In genomic region chr19:15584541-15585115, GRCh38 we compare ENCODE assay signal across 9 cellular contexts. TPM values are rescaled to one million over a fixed set of nuclear protein-coding genes. Genes with fewer than 3 reads are reported as not detected.
A peak's percentile ranks its signal among the peaks of the same experiment; 100 is the strongest.
DNase-seq lines count a peak whose midpoint lies in the region; ATAC-seq and TF ChIP-seq lines count a peak whose summit lies in the region.
"Had no signal": no experiment of that assay in that cellular context is flagged by ENCODE, and none has a peak within 500 bp of the region (broad histone marks: within the 10 kb centered on the region; RNA-seq: fewer than 3 reads in every experiment).

No MANE protein-coding gene starts in this region.

- no peaks in the 10 kb centered on the region for H3K27me3 ChIP-seq in CD4-positive, alpha-beta memory T cell (ENCODE audit: insufficient read depth, low read length)
- no peaks in the 10 kb centered on the region for H3K27me3 ChIP-seq in foreskin keratinocyte
- no peaks in the 10 kb centered on the region for H3K27me3 ChIP-seq in thoracic aorta (replicated peaks; ENCODE audit: insufficient read depth)

- no peaks in the 10 kb centered on the region for H3K9me3 ChIP-seq in CD4-positive, alpha-beta memory T cell (ENCODE audit: control insufficient read depth in 1 of 2, low read length in 2 of 2)
- H3K9me3 ChIP-seq in thoracic aorta: no peaks in the 10 kb centered on the region

- H3K4me3 Mint-ChIP-seq in CD4-positive, alpha-beta memory T cell: peak overlapping the region in 5 of 8 donors; percentile 21 to 69 (median 52)
- no peak overlapping the region for H3K4me3 Mint-ChIP-seq in osteocyte (ENCODE audit: unreplicated experiment)

- H3K36me3 ChIP-seq in CD4-positive, alpha-beta memory T cell (ENCODE audit: insufficient read depth, low read length): no peaks in the 10 kb centered on the region
- H3K36me3 ChIP-seq in thoracic aorta: no peaks in the 10 kb centered on the region

- POLR2A ChIA-PET in CD4-positive, alpha-beta memory T cell (lab: Charles Lee; ENCODE audit: partially characterized antibody): no interaction called here

- peaks cover 7% of the 10 kb centered on the region for H3K4me1 ChIP-seq in CD4-positive, alpha-beta memory T cell (ENCODE audit: insufficient read depth, low read length)
- H3K4me1 ChIP-seq in foreskin keratinocyte: no peaks in the 10 kb centered on the region
- no peaks in the 10 kb centered on the region for H3K4me1 ChIP-seq in thoracic aorta (ENCODE audit: control insufficient read depth in 1 of 2, low read depth in 2 of 2)

- TF ChIP-seq CTCF in foreskin keratinocyte (conservative IDR thresholded peaks at IDR 0.05) (peak; percentile 87), osteocyte (IDR thresholded peaks at IDR 0.05) (peak; percentile 78), thoracic aorta (IDR thresholded peaks at IDR 0.05) (peak; percentile 85)

- ATAC-seq in foreskin keratinocyte (peak; percentile 76), thoracic aorta (ENCODE audit: insufficient number of reproducible peaks, low FRiP score, low read depth) (no peak), HG02678 (IDR thresholded peaks at IDR 0.05; ENCODE audit: unreplicated experiment) (no peak)

- peaks cover 7 to 9% of the 10 kb centered on the region in 2 donors for H3K27me3 Mint-ChIP-seq in CD4-positive, alpha-beta memory T cell
- H3K27me3 Mint-ChIP-seq in osteocyte (ENCODE audit: unreplicated experiment): peaks cover 8% of the 10 kb centered on the region

- peak overlapping the region in 1 of 7 donors; percentile 48 for H3K27ac Mint-ChIP-seq in CD4-positive, alpha-beta memory T cell
- no peak overlapping the region for H3K27ac Mint-ChIP-seq in osteocyte (ENCODE audit: unreplicated experiment)

- H3K4me1 Mint-ChIP-seq in CD4-positive, alpha-beta memory T cell: peaks cover 0 to 13% (median 4%) of the 10 kb centered on the region in 4 donors
- H3K4me1 Mint-ChIP-seq in osteocyte (ENCODE audit: unreplicated experiment): no peaks in the 10 kb centered on the region

- CTCF ChIA-PET in CD4-positive, alpha-beta memory T cell (lab: Charles Lee; ENCODE audit: partially characterized antibody): interaction anchor here (0.5 to 1.0 kb wide), 2 partner anchors 10 to 317 kb away, joined by 3 to 4 read pairs; no protein-coding TSS in a partner anchor

- no peaks in the 10 kb centered on the region for H3K9me3 Mint-ChIP-seq in CD4-positive, alpha-beta memory T cell
- H3K9me3 Mint-ChIP-seq in osteocyte (ENCODE audit: unreplicated experiment): no peaks in the 10 kb centered on the region

- H3K27ac ChIP-seq in CD4-positive, alpha-beta memory T cell (ENCODE audit: low read depth, low read length): no peak overlapping the region
- H3K27ac ChIP-seq in foreskin keratinocyte (no peak overlapping the region), thoracic aorta (no peak overlapping the region)

- intact Hi-C loops in CD4-positive, alpha-beta memory T cell (cut with micrococcal nuclease): loop anchor here (1.0 kb wide), 1 partner anchor 285 kb away; no protein-coding TSS in a partner anchor

- peak; percentile 68 to 78 (median 72) for DNase-seq in CD4-positive, alpha-beta memory T cell
- DNase-seq in HT1080 (ENCODE audit: low read depth) (peak; percentile 62), SHP77 (lab: John Stamatoyannopoulos, UW) (peak; percentile 46 to 75), foreskin keratinocyte (peak; percentile 8 to 22), osteocyte (ENCODE audit: extremely low spot score, unreplicated experiment) (peak; percentile 91), thoracic aorta (ENCODE audit: low spot score) (peak; percentile 28)
- DNase-seq in activated T-helper 9 cell treated with anti-CD3 and anti-CD28 coated beads, Interleukin-2, amount 50 U/mL, for 16 hours (ENCODE audit: low read depth): peak; percentile 72

- no peak overlapping the region for H3K4me3 ChIP-seq in CD4-positive, alpha-beta memory T cell (ENCODE audit: low read length in 2 of 2)
- H3K4me3 ChIP-seq in thoracic aorta: no peak overlapping the region

- H3K36me3 Mint-ChIP-seq in CD4-positive, alpha-beta memory T cell: no peaks in the 10 kb centered on the region
- H3K36me3 Mint-ChIP-seq in osteocyte (ENCODE audit: unreplicated experiment): no peaks in the 10 kb centered on the region

RNA-seq across cellular contexts. Expression of gene CYP4F8, which starts 30.4 kb away (rescaled TPM):
- not detected for total RNA-seq in CD4-positive, alpha-beta memory T cell
- polyA plus RNA-seq in CD4-positive, alpha-beta memory T cell: not detected
- total RNA-seq in HT1080 (2014; rRNA removed; shearing (Covaris generic)): not detected in 2 replicates
- polyA plus RNA-seq in HT1080 (2015; cell fraction: cytosol; rRNA removed): not detected in 2 replicates
- polyA plus RNA-seq in HT1080 (2015; cell fraction: nucleus; rRNA removed): not detected in 2 replicates
- total RNA-seq in foreskin keratinocyte (not detected in 2 replicates), osteocyte (not detected in 2 replicates), thoracic aorta (not detected)
- not detected in 2 replicates for polyA plus RNA-seq in foreskin keratinocyte
- total RNA-seq: T-helper 2 cell treated with Interferon-gamma antibody and Interleukin-4, amounts not matched to agents 100 ng/mL and 5 ng/mL, for 36 hours had no signal

RNA-seq across cellular contexts. Expression of gene CYP4F3, which starts 56.1 kb away (rescaled TPM):
- total RNA-seq in CD4-positive, alpha-beta memory T cell: not detected
- polyA plus RNA-seq in CD4-positive, alpha-beta memory T cell: not detected
- total RNA-seq in HT1080 (2014; rRNA removed; shearing (Covaris generic)): 0.10 and 0.11 TPM in 2 replicates
- polyA plus RNA-seq in HT1080 (2015; cell fraction: cytosol; rRNA removed): 0.17 and 0.25 TPM in 2 replicates
- polyA plus RNA-seq in HT1080 (2015; cell fraction: nucleus; rRNA removed): 0.69 and 1.0 TPM in 2 replicates
- total RNA-seq in foreskin keratinocyte (0.07 and 0.10 TPM in 2 replicates), osteocyte (not detected in 2 replicates), thoracic aorta (1 to 10 TPM in 1 of 2 donors, not detected in 1; 1.4 TPM)
- 0.02 and 0.03 TPM in 2 replicates for polyA plus RNA-seq in foreskin keratinocyte

Comparison
In these comparisons a context has a peak if more than half of its experiments do, and no peak if none do; other contexts are left out.
1. DNase-seq: peak in every context shown above with its lines; median percentile 91 in osteocyte; 72 in CD4-positive, alpha-beta memory T cell; 72 in activated T-helper 9 cell treated with anti-CD3 and anti-CD28 coated beads, Interleukin-2, amount 50 U/mL, for 16 hours; 62 in HT1080; 60 in SHP77; 28 in thoracic aorta; 15 in foreskin keratinocyte.